In genomic region chr2:60899892-60900249, GRCh38 we compare ENCODE assay signal across 18 cellular contexts. TPM values are rescaled to one million over a fixed set of nuclear protein-coding genes. Genes with fewer than 3 reads are reported as not detected.
DNase-seq lines count a peak whose midpoint lies in the region; ATAC-seq and TF ChIP-seq lines count a peak whose summit lies in the region.
"Had no signal": no experiment of that assay in that cellular context is flagged by ENCODE, and none has a peak within 500 bp of the region (broad histone marks: within the 10 kb centered on the region; RNA-seq: fewer than 3 reads in every experiment).

No MANE protein-coding gene starts in this region.

- peaks cover 32 to 89% (median 73%) of the 10 kb centered on the region in 4 donors for H3K36me3 ChIP-seq in esophagus muscularis mucosa
- H3K36me3 ChIP-seq: uterus had no signal

- peak overlapping the region; percentile 72 for H3K4me3 Mint-ChIP-seq in activated naive CD8-positive, alpha-beta T cell treated with anti-CD3 and anti-CD28 coated beads, Interleukin-2, amount 50 U/mL, for 24 hours
- H3K4me3 Mint-ChIP-seq: activated naive CD8-positive, alpha-beta T cell treated with anti-CD3 and anti-CD28 coated beads, Interleukin-2, amount 10 ng/mL, durations not matched to agents 7 days and 5 days had no signal

- H3K27me3 Mint-ChIP-seq in activated naive CD8-positive, alpha-beta T cell treated with anti-CD3 and anti-CD28 coated beads, Interleukin-2, amount 50 U/mL, for 24 hours, result peaks cover 2% of the 10 kb centered on the region
- H3K27me3 Mint-ChIP-seq: activated naive CD8-positive, alpha-beta T cell treated with anti-CD3 and anti-CD28 coated beads, Interleukin-2, amount 10 ng/mL, durations not matched to agents 7 days and 5 days had no signal

- peaks cover 74% of the 10 kb centered on the region for H3K4me1 Mint-ChIP-seq in activated naive CD8-positive, alpha-beta T cell treated with anti-CD3 and anti-CD28 coated beads, Interleukin-2, amount 50 U/mL, for 24 hours

- DNase-seq in activated naive CD8-positive, alpha-beta T cell treated with anti-CD3 and anti-CD28 coated beads, Interleukin-2, amount 50 U/mL, for 24 hours, result no peak
- no peak for DNase-seq in T-helper 9 cell
- DNase-seq in esophagus muscularis mucosa (ENCODE audit: extremely low spot score), result no peak
- no peak for DNase-seq in posterior cingulate gyrus
- DNase-seq in NAMALWA (ENCODE audit: low spot score), result no peak
- DNase-seq: activated CD4-positive, alpha-beta T cell treated with anti-CD3 and anti-CD28 coated beads, Interleukin-2, amount 50 U/mL, for 1 hour; activated naive CD8-positive, alpha-beta T cell treated with anti-CD3 and anti-CD28 coated beads, Interleukin-2, amount 10 ng/mL, durations not matched to agents 7 days and 5 days; caudate nucleus; IMR-90; NCI-H1105 treated with DMSO at 0.1 percent for 48 hours; nucleus accumbens; stimulated activated naive CD4-positive, alpha-beta T cell; uterus had no signal

- no peak overlapping the region for H3K27ac ChIP-seq in esophagus muscularis mucosa (replicated peaks in 1 of 4)
- H3K27ac ChIP-seq: gastroesophageal sphincter, uterus had no signal

- no peak for TF ChIP-seq POLR2A in esophagus muscularis mucosa (IDR thresholded peaks at IDR 0.05; ENCODE audit: low read depth)

- TF ChIP-seq CTCF in esophagus muscularis mucosa (IDR thresholded peaks at IDR 0.05), result no peak

- WGBS in esophagus muscularis mucosa, result 100% methylated on average over 1 of the region's 1 CpG

- H3K27ac Mint-ChIP-seq in activated naive CD8-positive, alpha-beta T cell treated with anti-CD3 and anti-CD28 coated beads, Interleukin-2, amount 50 U/mL, for 24 hours, result peak overlapping the region; percentile 98
- H3K27ac Mint-ChIP-seq: activated naive CD8-positive, alpha-beta T cell treated with anti-CD3 and anti-CD28 coated beads, Interleukin-2, amount 10 ng/mL, durations not matched to agents 7 days and 5 days had no signal

- ATAC-seq in GM18502 (IDR thresholded peaks at IDR 0.05; ENCODE audit: poor library complexity, unreplicated experiment) (peak; percentile 30), GM19035 (IDR thresholded peaks at IDR 0.05; ENCODE audit: unreplicated experiment) (peak; percentile 40), HG02973 (IDR thresholded peaks at IDR 0.05; ENCODE audit: unreplicated experiment) (peak; percentile 31)
- ATAC-seq in activated naive CD8-positive, alpha-beta T cell treated with anti-CD3 and anti-CD28 coated beads, Interleukin-2, amount 50 U/mL, for 24 hours, result peak; percentile 71
- ATAC-seq: gastroesophageal sphincter, HCT116 had no signal

- no peaks in the 10 kb centered on the region for H3K4me1 ChIP-seq in esophagus muscularis mucosa
- H3K4me1 ChIP-seq: gastroesophageal sphincter, uterus had no signal

- no peaks in the 10 kb centered on the region for H3K9me3 ChIP-seq in esophagus muscularis mucosa
- H3K9me3 ChIP-seq: gastroesophageal sphincter, uterus had no signal

- peaks cover 87% of the 10 kb centered on the region for H3K36me3 Mint-ChIP-seq in activated naive CD8-positive, alpha-beta T cell treated with anti-CD3 and anti-CD28 coated beads, Interleukin-2, amount 50 U/mL, for 24 hours (ENCODE audit: low read depth)

- no peak overlapping the region for H3K4me3 ChIP-seq in esophagus muscularis mucosa
- H3K4me3 ChIP-seq: gastroesophageal sphincter, uterus had no signal

- no peak for TF ChIP-seq EP300 in esophagus muscularis mucosa (IDR thresholded peaks at IDR 0.05)

- no peaks in the 10 kb centered on the region for H3K9me3 Mint-ChIP-seq in activated naive CD8-positive, alpha-beta T cell treated with anti-CD3 and anti-CD28 coated beads, Interleukin-2, amount 50 U/mL, for 24 hours
- H3K9me3 Mint-ChIP-seq: activated naive CD8-positive, alpha-beta T cell treated with anti-CD3 and anti-CD28 coated beads, Interleukin-2, amount 10 ng/mL, durations not matched to agents 7 days and 5 days had no signal

- intact Hi-C loops in esophagus muscularis mucosa (cut with DNase I), result no loop called here
- intact Hi-C loops in posterior cingulate gyrus (cut with DNase I), result no loop called here

- H3K27me3 ChIP-seq in esophagus muscularis mucosa, result no peaks in the 10 kb centered on the region
- H3K27me3 ChIP-seq: gastroesophageal sphincter, uterus had no signal

RNA-seq across cellular contexts. Expression of gene REL, which starts 18.5 kb away (rescaled TPM):
- 10 to 100 TPM in 1 of 4 donors, 1 to 10 TPM in 3; 9.1 to 16.2 (median 9.5) TPM for total RNA-seq in esophagus muscularis mucosa
